19 cellular contexts compared by ENCODE assay signal in genomic region chr3:34150987-34151386, GRCh38.
"Had no signal": no experiment of that assay in that cellular context is flagged by ENCODE, and none has a peak within 500 bp of the region (broad histone marks: within the 10 kb centered on the region; RNA-seq: fewer than 3 reads in every experiment).

No MANE protein-coding gene starts in this region.

- H3K9me3 ChIP-seq: ovary, testis, upper lobe of right lung had no signal

- H3K9ac ChIP-seq: neural progenitor cell had no signal

- H3K4me1 ChIP-seq: neural progenitor cell, testis, upper lobe of right lung had no signal

- ATAC-seq: activated CD4-positive, alpha-beta T cell treated with anti-CD3 and anti-CD28 coated beads for 36 hours; activated CD8-positive, alpha-beta T cell treated with anti-CD3 and anti-CD28 coated beads for 36 hours; activated T-cell treated with anti-CD3 and anti-CD28 coated beads, Interleukin-2, amount 50 U/mL, for 72 hours; upper lobe of right lung had no signal

- H3K27ac ChIP-seq: brain microvascular endothelial cell, neural progenitor cell, ovary, testis, upper lobe of right lung, WERI-Rb-1 had no signal

- H3K36me3 ChIP-seq: brain microvascular endothelial cell, neural progenitor cell, ovary, upper lobe of right lung, WERI-Rb-1 had no signal

- H3K4me3 ChIP-seq: neural progenitor cell, ovary, testis, upper lobe of right lung had no signal

- H3K27me3 ChIP-seq: brain microvascular endothelial cell, neural progenitor cell, ovary, testis, upper lobe of right lung had no signal

- DNase-seq: activated CD4-positive, alpha-beta T cell treated with anti-CD3 and anti-CD28 coated beads for 36 hours; activated CD8-positive, alpha-beta memory T cell treated with anti-CD3 and anti-CD28 coated beads, Interleukin-2, amount 50 U/mL, for 4 hours; activated CD8-positive, alpha-beta T cell treated with anti-CD3 and anti-CD28 coated beads for 36 hours; activated gamma-delta T cell treated with Interleukin-2 at 50 U/mL for 16 hours; activated naive CD8-positive, alpha-beta T cell treated with anti-CD3 and anti-CD28 coated beads for 36 hours; activated T-cell treated with anti-CD3 and anti-CD28 coated beads, Interleukin-2, amount 50 U/mL, for 72 hours; brain microvascular endothelial cell; cerebellar nuclear complex; dermis blood vessel endothelial cell; endodermal cell; erythroblast; kidney glomerular epithelial cell; midbrain; ovary; stimulated activated CD4-positive, alpha-beta T cell treated with anti-CD3 and anti-CD28 coated beads, Interleukin-2, amount 100 ng/mL, for 48 hours; testis; upper lobe of right lung; WERI-Rb-1 had no signal

- H3K4me2 ChIP-seq: neural progenitor cell had no signal

- H2AFZ ChIP-seq: neural progenitor cell had no signal
